18 cellular contexts compared by ENCODE assay signal in genomic region chr11:26227883-26228502, GRCh38.
"Had no signal": no experiment of that assay in that cellular context is flagged by ENCODE, and none has a peak within 500 bp of the region (broad histone marks: within the 10 kb centered on the region; RNA-seq: fewer than 3 reads in every experiment).

No MANE protein-coding gene starts in this region.

- H3K4me3 ChIP-seq: adrenal gland, body of pancreas, smooth muscle cell, upper lobe of left lung had no signal

- H3K27ac Mint-ChIP-seq: activated CD4-positive, alpha-beta memory T cell treated with anti-CD3 and anti-CD28 coated beads for 36 hours; activated CD8-positive, alpha-beta memory T cell treated with anti-CD3 and anti-CD28 coated beads, Interleukin-2, amount 10 ng/mL, durations not matched to agents 7 days and 5 days; natural killer cell treated with Interleukin-12 subunit alpha and Interleukin-12 subunit beta and Interleukin-15 and Interleukin-18, amount 100 ng/mL, for 72 hours; progenitor cell of endocrine pancreas; stimulated activated naive CD8-positive, alpha-beta T cell treated with anti-CD3 and anti-CD28 coated beads, Interleukin-15, Interleukin-2, amounts not matched to agents 100 ng/mL and 50 ng/mL, for 24 hours; T-cell had no signal

- H3K27me3 Mint-ChIP-seq: activated CD4-positive, alpha-beta memory T cell treated with anti-CD3 and anti-CD28 coated beads for 36 hours; activated CD8-positive, alpha-beta memory T cell treated with anti-CD3 and anti-CD28 coated beads, Interleukin-2, amount 10 ng/mL, durations not matched to agents 7 days and 5 days; natural killer cell treated with Interleukin-12 subunit alpha and Interleukin-12 subunit beta and Interleukin-15 and Interleukin-18, amount 100 ng/mL, for 72 hours; progenitor cell of endocrine pancreas; stimulated activated naive CD8-positive, alpha-beta T cell treated with anti-CD3 and anti-CD28 coated beads, Interleukin-15, Interleukin-2, amounts not matched to agents 100 ng/mL and 50 ng/mL, for 24 hours; T-cell had no signal

- DNase-seq: activated CD4-positive, alpha-beta memory T cell treated with anti-CD3 and anti-CD28 coated beads for 36 hours; activated CD8-positive, alpha-beta memory T cell treated with anti-CD3 and anti-CD28 coated beads, Interleukin-2, amount 10 ng/mL, durations not matched to agents 7 days and 5 days; activated effector memory CD4-positive, alpha-beta T cell treated with Interleukin-2 at 50 U/mL for 16 hours; activated naive CD4-positive, alpha-beta T cell treated with anti-CD3 and anti-CD28 coated beads, Interleukin-2, amount 50 U/mL, for 16 hours; activated T-cell treated with anti-CD3 and anti-CD28 coated beads, Interleukin-2, amount 50 U/mL, for 1 hour; adrenal gland; body of pancreas; cortex of kidney; effector CD8-positive, alpha-beta T cell; kidney; left ventricle myocardium superior; right cardiac atrium; T-cell; upper lobe of left lung had no signal

- H3K4me3 Mint-ChIP-seq: activated CD4-positive, alpha-beta memory T cell treated with anti-CD3 and anti-CD28 coated beads for 36 hours; activated CD8-positive, alpha-beta memory T cell treated with anti-CD3 and anti-CD28 coated beads, Interleukin-2, amount 10 ng/mL, durations not matched to agents 7 days and 5 days; natural killer cell treated with Interleukin-12 subunit alpha and Interleukin-12 subunit beta and Interleukin-15 and Interleukin-18, amount 100 ng/mL, for 72 hours; stimulated activated naive CD8-positive, alpha-beta T cell treated with anti-CD3 and anti-CD28 coated beads, Interleukin-15, Interleukin-2, amounts not matched to agents 100 ng/mL and 50 ng/mL, for 24 hours; T-cell had no signal

- H3K27ac ChIP-seq: adrenal gland, body of pancreas, upper lobe of left lung had no signal

- H3K9me3 ChIP-seq: adrenal gland, body of pancreas, upper lobe of left lung had no signal

- H3K27me3 ChIP-seq: adrenal gland, body of pancreas, upper lobe of left lung had no signal

- H3K4me1 Mint-ChIP-seq: activated CD8-positive, alpha-beta memory T cell treated with anti-CD3 and anti-CD28 coated beads, Interleukin-2, amount 10 ng/mL, durations not matched to agents 7 days and 5 days; T-cell had no signal

- ATAC-seq: activated CD8-positive, alpha-beta memory T cell treated with anti-CD3 and anti-CD28 coated beads, Interleukin-2, amount 10 ng/mL, durations not matched to agents 7 days and 5 days; natural killer cell treated with Interleukin-12 subunit alpha and Interleukin-12 subunit beta and Interleukin-15 and Interleukin-18, amount 100 ng/mL, for 72 hours; T-cell had no signal

- H3K4me1 ChIP-seq: adrenal gland, body of pancreas had no signal

- H3K4me2 ChIP-seq: smooth muscle cell had no signal

- H3K36me3 ChIP-seq: adrenal gland, upper lobe of left lung had no signal

- H3K36me3 Mint-ChIP-seq: activated CD4-positive, alpha-beta memory T cell treated with anti-CD3 and anti-CD28 coated beads for 36 hours; activated CD8-positive, alpha-beta memory T cell treated with anti-CD3 and anti-CD28 coated beads, Interleukin-2, amount 10 ng/mL, durations not matched to agents 7 days and 5 days; natural killer cell treated with Interleukin-12 subunit alpha and Interleukin-12 subunit beta and Interleukin-15 and Interleukin-18, amount 100 ng/mL, for 72 hours; T-cell had no signal
